15 cellular contexts compared by ENCODE assay signal in the genomic region with DNA sequence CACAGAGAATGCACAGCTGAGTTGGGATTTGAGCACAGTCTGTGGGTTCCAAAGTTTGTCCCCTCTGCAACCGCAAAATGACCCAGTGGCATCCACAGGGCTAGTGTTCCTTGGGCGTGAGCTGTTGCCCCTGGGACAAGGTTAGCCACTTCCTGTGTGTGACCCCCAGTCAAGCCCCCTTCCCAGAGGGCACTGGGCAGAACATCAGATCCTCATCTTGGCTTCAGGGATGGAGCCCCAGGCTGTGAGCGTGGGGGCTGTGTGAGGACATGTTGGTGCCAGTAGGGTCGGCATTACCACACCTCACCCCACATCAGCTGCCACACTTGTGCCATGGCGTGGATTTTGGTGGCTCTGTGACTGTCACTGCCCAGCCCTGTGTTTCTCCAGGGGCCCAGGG. TPM values are rescaled to one million over a fixed set of nuclear protein-coding genes. Genes with fewer than 3 reads are reported as not detected.
DNase-seq lines count a peak whose midpoint lies in the region; ATAC-seq and TF ChIP-seq lines count a peak whose summit lies in the region.
"Had no signal": no experiment of that assay in that cellular context is flagged by ENCODE, and none has a peak within 500 bp of the region (broad histone marks: within the 10 kb centered on the region; RNA-seq: fewer than 3 reads in every experiment).

No MANE protein-coding gene starts in this region.

- no peak overlapping the region for H3K4ac ChIP-seq in neuronal stem cell (ENCODE audit: low read length)

- H3K79me1 ChIP-seq in neuronal stem cell (ENCODE audit: low read depth, low read length) = no peaks in the 10 kb centered on the region

- H4K91ac ChIP-seq in neuronal stem cell (ENCODE audit: low read depth, low read length, poor library complexity) = no peak overlapping the region

- DNase-seq in cardiac septum (ENCODE audit: low spot score) (peak; percentile 73), heart right ventricle (no peak), Peyer's patch (peak in 2 of 3 donors; percentile 25 to 27), neuronal stem cell (ENCODE audit: low spot score) (no peak), NOMO-1 treated with dmso at 0.1 percent for 144 hours (lab: John Stamatoyannopoulos, UW; ENCODE audit: unreplicated experiment) (no peak)
- no peak for DNase-seq in stimulated activated naive CD8-positive, alpha-beta T cell treated with anti-CD3 and anti-CD28 coated beads, Interleukin-15, Interleukin-2, amounts not matched to agents 100 U/mL and 50 U/mL, for 24 hours
- DNase-seq: 8988T, C1 segment of cervical spinal cord, Calu3, DMS 273 treated with DMSO at 0.1 percent for 48 hours, GOT3 had no signal

- H2AFZ ChIP-seq in neuronal stem cell (ENCODE audit: low read length) = no peak overlapping the region

- no peak overlapping the region for H3K4me3 ChIP-seq in heart right ventricle
- H3K4me3 ChIP-seq in Peyer's patch = no peak overlapping the region
- H3K4me3 ChIP-seq in neuronal stem cell (ENCODE audit: low read length in 2 of 2) = no peak overlapping the region
- H3K4me3 ChIP-seq: GM12878, HAP-1 had no signal

- ATAC-seq in heart right ventricle (no peak), esophagus mucosa (peak; percentile 14), GM21528 (IDR thresholded peaks at IDR 0.05; ENCODE audit: low FRiP score, unreplicated experiment) (no peak)
- no peak for ATAC-seq in stimulated activated naive CD8-positive, alpha-beta T cell treated with anti-CD3 and anti-CD28 coated beads, Interleukin-15, Interleukin-2, amounts not matched to agents 100 U/mL and 50 U/mL, for 24 hours
- ATAC-seq: GM12878 had no signal

- H2AK5ac ChIP-seq in neuronal stem cell (ENCODE audit: low read depth, low read length) = no peak overlapping the region

- no peaks in the 10 kb centered on the region for H3K27me3 ChIP-seq in heart right ventricle
- H3K27me3 ChIP-seq in Peyer's patch = no peaks in the 10 kb centered on the region
- H3K27me3 ChIP-seq in neuronal stem cell (ENCODE audit: control insufficient read depth in 3 of 3, insufficient read depth in 3 of 3, low read depth in 1 of 3, low read length in 3 of 3) = no peaks in the 10 kb centered on the region

- H4K8ac ChIP-seq in neuronal stem cell (ENCODE audit: low read depth, low read length) = no peak overlapping the region

- 92 to 94% methylated on average over 5 of the region's 5 CpGs for WGBS in heart right ventricle, 2 donors
- WGBS in neuronal stem cell (ENCODE audit: extremely low coverage in 2 of 2, insufficient read length in 2 of 2, insufficient replicate concordance in 1 of 2), 2 donors = no CpG with 5 or more reads among the region's 5 CpGs

- peak overlapping the region; percentile 48 for H3K18ac ChIP-seq in neuronal stem cell (ENCODE audit: low read length)

- no peak for TF ChIP-seq POLR2A in Peyer's patch (IDR thresholded peaks at IDR 0.05)

- H2BK15ac ChIP-seq in neuronal stem cell (ENCODE audit: low read length) = no peak overlapping the region

- H3K14ac ChIP-seq in neuronal stem cell (ENCODE audit: low read length) = peak overlapping the region; percentile 5

- intact Hi-C loops in cardiac septum (cut with DNase I) = no loop called here
- intact Hi-C loops in heart right ventricle (cut with DNase I) = loop anchor here in 1 of 10 donors (5.0 kb wide), 1 partner anchor 675 kb away; no protein-coding TSS in a partner anchor

- no peak overlapping the region for H2BK120ac ChIP-seq in neuronal stem cell (ENCODE audit: low read depth, low read length)

- H3K27ac ChIP-seq in heart right ventricle (no peak overlapping the region), Peyer's patch (no peak overlapping the region), neuronal stem cell (replicated peaks; ENCODE audit: low read length) (no peak overlapping the region)

- H3K9me3 ChIP-seq in heart right ventricle = no peaks in the 10 kb centered on the region
- no peaks in the 10 kb centered on the region for H3K9me3 ChIP-seq in Peyer's patch
- H3K9me3 ChIP-seq in neuronal stem cell (replicated peaks in 1 of 2; ENCODE audit: control insufficient read depth in 2 of 2, insufficient read depth in 1 of 2, low read depth in 1 of 2, low read length in 2 of 2) = peaks cover 6 to 9% of the 10 kb centered on the region in 2 donors
- H3K9me3 ChIP-seq: HAP-1 had no signal

- no peak overlapping the region for H2BK12ac ChIP-seq in neuronal stem cell (ENCODE audit: low read length)

- TF ChIP-seq CTCF in heart right ventricle (IDR thresholded peaks at IDR 0.05) (no peak), Peyer's patch (IDR thresholded peaks at IDR 0.05) (no peak)

- no peak overlapping the region for H3K9ac ChIP-seq in neuronal stem cell (ENCODE audit: low read depth, low read length, poor library complexity)

- H2BK5ac ChIP-seq in neuronal stem cell (ENCODE audit: low read length) = no peak overlapping the region

- no peak overlapping the region for H3K23ac ChIP-seq in neuronal stem cell (ENCODE audit: low read depth, low read length, poor library complexity)

- no peak overlapping the region for H3K4me2 ChIP-seq in neuronal stem cell (ENCODE audit: insufficient read depth, low read length, poor library complexity, severe bottlenecking)

- H3K36me3 ChIP-seq in heart right ventricle (no peaks in the 10 kb centered on the region), Peyer's patch (no peaks in the 10 kb centered on the region), neuronal stem cell (replicated peaks in 1 of 2; ENCODE audit: control insufficient read depth in 2 of 2, insufficient read depth in 2 of 2, low read length in 2 of 2) (peaks cover 9 to 39% of the 10 kb centered on the region in 2 donors)
- H3K36me3 ChIP-seq: HAP-1 had no signal

- peaks cover 0 to 9% (median 2%) of the 10 kb centered on the region in 9 donors for H3K4me1 ChIP-seq in heart right ventricle
- H3K4me1 ChIP-seq in Peyer's patch = no peaks in the 10 kb centered on the region
- peaks cover under 1 to 5% of the 10 kb centered on the region in 2 donors for H3K4me1 ChIP-seq in neuronal stem cell (ENCODE audit: control insufficient read depth in 2 of 2, insufficient read depth in 1 of 2, low read depth in 1 of 2, low read length in 2 of 2)
- H3K4me1 ChIP-seq: HAP-1 had no signal

RNA-seq across cellular contexts. Expression of a gene that starts 55.3 kb away (rescaled TPM):
- total RNA-seq in cardiac septum (200 TPM), heart right ventricle (100 to 1,000 TPM; 121 to 218 (median 182) TPM), Peyer's patch (100 to 1,000 TPM; 125 to 229 (median 146) TPM), esophagus mucosa (93.8 TPM)
- polyA plus RNA-seq in heart right ventricle = 10 to 100 TPM; 26.6 to 47.4 TPM
- 144 TPM for polyA plus RNA-seq in neuronal stem cell (2013, experiment 1 of 2)
- polyA plus RNA-seq in neuronal stem cell (2013, experiment 2 of 2) = 140 TPM

Comparison
In these comparisons a context has a peak if more than half of its experiments do, and no peak if none do; other contexts are left out.
1. DNase-seq: peak in cardiac septum (single experiment) and Peyer's patch (2 of 3); none in heart right ventricle (0 of 2), neuronal stem cell (single experiment), stimulated activated naive CD8-positive, alpha-beta T cell treated with anti-CD3 and anti-CD28 coated beads, Interleukin-15, Interleukin-2, amounts not matched to agents 100 U/mL and 50 U/mL, for 24 hours (single experiment) and NOMO-1 treated with dmso at 0.1 percent for 144 hours (single experiment).